ENCODE assay signal across 1 cellular context in the genomic region with DNA sequence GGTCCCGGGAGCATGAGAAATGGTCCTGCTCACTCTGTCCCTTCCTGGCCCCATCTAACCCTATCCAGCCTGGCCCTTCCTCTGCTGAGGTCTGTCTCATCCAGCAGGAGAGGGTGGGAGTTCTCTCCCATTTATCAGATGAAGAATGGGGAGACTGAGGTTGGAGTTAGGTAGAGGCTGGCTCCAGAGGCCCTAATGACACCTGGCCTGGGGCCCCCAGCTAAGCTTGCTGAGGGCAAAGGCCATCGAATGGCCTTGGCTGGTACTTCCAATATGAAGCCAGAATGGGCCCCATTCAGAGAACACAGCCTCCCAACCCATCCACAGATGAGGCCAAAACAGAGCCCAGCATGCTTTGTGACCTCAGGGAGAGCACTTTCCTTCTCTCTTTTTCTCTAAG.
TF ChIP-seq lines count a peak whose summit lies in the region.

No MANE protein-coding gene starts in this region.

TF ChIP-seq in WTC11, 78 proteins besides CTCF, POLR2A, EP300 and RAD21 (continued from another document):
- TF ChIP-seq, protein P1, sequence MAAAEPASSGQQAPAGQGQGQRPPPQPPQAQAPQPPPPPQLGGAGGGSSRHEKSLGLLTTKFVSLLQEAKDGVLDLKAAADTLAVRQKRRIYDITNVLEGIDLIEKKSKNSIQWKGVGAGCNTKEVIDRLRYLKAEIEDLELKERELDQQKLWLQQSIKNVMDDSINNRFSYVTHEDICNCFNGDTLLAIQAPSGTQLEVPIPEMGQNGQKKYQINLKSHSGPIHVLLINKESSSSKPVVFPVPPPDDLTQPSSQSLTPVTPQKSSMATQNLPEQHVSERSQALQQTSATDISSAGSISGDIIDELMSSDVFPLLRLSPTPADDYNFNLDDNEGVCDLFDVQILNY (CRISPR knock-in tag; IDR thresholded peaks at IDR 0.05): no peak
- TF ChIP-seq ZNF232 (CRISPR knock-in tag; IDR thresholded peaks at IDR 0.05) (no peak), RORB (CRISPR knock-in tag; IDR thresholded peaks at IDR 0.05) (no peak), OVOL2 (CRISPR knock-in tag; IDR thresholded peaks at IDR 0.05; ENCODE audit: borderline replicate concordance) (no peak), TP53 (CRISPR knock-in tag; IDR thresholded peaks at IDR 0.05) (no peak), SMAD4 (CRISPR knock-in tag; IDR thresholded peaks at IDR 0.05) (no peak), SP1 (CRISPR knock-in tag; conservative IDR thresholded peaks at IDR 0.05) (no peak), ZNF219 (CRISPR knock-in tag; IDR thresholded peaks at IDR 0.05; ENCODE audit: borderline replicate concordance) (no peak), GTF2I (CRISPR knock-in tag; conservative IDR thresholded peaks at IDR 0.05) (no peak), FOXJ3 (CRISPR knock-in tag; IDR thresholded peaks at IDR 0.05; ENCODE audit: borderline replicate concordance) (no peak)
- TF ChIP-seq, protein P2, sequence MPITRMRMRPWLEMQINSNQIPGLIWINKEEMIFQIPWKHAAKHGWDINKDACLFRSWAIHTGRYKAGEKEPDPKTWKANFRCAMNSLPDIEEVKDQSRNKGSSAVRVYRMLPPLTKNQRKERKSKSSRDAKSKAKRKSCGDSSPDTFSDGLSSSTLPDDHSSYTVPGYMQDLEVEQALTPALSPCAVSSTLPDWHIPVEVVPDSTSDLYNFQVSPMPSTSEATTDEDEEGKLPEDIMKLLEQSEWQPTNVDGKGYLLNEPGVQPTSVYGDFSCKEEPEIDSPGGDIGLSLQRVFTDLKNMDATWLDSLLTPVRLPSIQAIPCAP (CRISPR knock-in tag; IDR thresholded peaks at IDR 0.05): no peak
- TF ChIP-seq, protein P3, sequence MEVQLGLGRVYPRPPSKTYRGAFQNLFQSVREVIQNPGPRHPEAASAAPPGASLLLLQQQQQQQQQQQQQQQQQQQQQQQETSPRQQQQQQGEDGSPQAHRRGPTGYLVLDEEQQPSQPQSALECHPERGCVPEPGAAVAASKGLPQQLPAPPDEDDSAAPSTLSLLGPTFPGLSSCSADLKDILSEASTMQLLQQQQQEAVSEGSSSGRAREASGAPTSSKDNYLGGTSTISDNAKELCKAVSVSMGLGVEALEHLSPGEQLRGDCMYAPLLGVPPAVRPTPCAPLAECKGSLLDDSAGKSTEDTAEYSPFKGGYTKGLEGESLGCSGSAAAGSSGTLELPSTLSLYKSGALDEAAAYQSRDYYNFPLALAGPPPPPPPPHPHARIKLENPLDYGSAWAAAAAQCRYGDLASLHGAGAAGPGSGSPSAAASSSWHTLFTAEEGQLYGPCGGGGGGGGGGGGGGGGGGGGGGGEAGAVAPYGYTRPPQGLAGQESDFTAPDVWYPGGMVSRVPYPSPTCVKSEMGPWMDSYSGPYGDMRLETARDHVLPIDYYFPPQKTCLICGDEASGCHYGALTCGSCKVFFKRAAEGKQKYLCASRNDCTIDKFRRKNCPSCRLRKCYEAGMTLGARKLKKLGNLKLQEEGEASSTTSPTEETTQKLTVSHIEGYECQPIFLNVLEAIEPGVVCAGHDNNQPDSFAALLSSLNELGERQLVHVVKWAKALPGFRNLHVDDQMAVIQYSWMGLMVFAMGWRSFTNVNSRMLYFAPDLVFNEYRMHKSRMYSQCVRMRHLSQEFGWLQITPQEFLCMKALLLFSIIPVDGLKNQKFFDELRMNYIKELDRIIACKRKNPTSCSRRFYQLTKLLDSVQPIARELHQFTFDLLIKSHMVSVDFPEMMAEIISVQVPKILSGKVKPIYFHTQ (CRISPR knock-in tag; IDR thresholded peaks at IDR 0.05): no peak
